In the genomic region with DNA sequence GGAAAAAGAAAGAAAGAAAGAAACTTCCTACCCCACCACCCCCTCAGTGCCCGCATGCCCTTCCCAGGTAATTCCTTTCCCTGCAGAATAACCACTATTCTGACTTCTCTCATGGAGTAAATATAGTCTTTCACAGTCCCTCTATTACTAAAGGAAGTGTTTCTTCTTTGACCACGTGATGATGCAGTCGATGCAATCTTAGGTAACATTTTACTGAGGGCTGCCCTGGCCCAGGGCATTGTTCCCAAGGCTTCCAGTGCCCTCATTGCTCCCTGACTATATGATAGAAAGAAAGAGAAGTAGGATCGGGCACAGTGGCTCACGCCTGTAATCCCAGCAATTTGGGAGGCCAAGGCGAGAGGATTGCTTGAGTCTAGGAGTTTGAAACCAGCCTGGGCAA, we compare ENCODE assay signal across 1 cellular context.
TF ChIP-seq lines count a peak whose summit lies in the region.

No MANE protein-coding gene starts in this region.

TF ChIP-seq in H1, 55 proteins besides CTCF, POLR2A, EP300 and RAD21:
- no peak for TF ChIP-seq BCL11A (IDR thresholded peaks at IDR 0.05; ENCODE audit: low read depth in 2 of 2, low read length in 2 of 2)
- no peak for TF ChIP-seq RFX5 (IDR thresholded peaks at IDR 0.05; ENCODE audit: borderline replicate concordance, low read depth, low read length)
- TF ChIP-seq HDAC6 (IDR thresholded peaks at IDR 0.05; ENCODE audit: low read depth, low read length): no peak
- no peak for TF ChIP-seq POU5F1 (IDR thresholded peaks at IDR 0.05; ENCODE audit: low read depth, low read length)
- no peak for TF ChIP-seq TBP (IDR thresholded peaks at IDR 0.05; ENCODE audit: low read depth, low read length)
- TF ChIP-seq JUN (IDR thresholded peaks at IDR 0.05; ENCODE audit: low read depth, low read length): no peak
- TF ChIP-seq MAFK (IDR thresholded peaks at IDR 0.05; ENCODE audit: low read depth, low read length): no peak
- TF ChIP-seq KDM1A (IDR thresholded peaks at IDR 0.05; ENCODE audit: borderline replicate concordance, low read length): no peak
- TF ChIP-seq SP1 (IDR thresholded peaks at IDR 0.05; ENCODE audit: low read depth, low read length): no peak
- no peak for TF ChIP-seq CBX5 (IDR thresholded peaks at IDR 0.05; ENCODE audit: low read depth, low read length)
- no peak for TF ChIP-seq NRF1 (IDR thresholded peaks at IDR 0.05; ENCODE audit: low read depth, low read length)
- TF ChIP-seq, protein P1, sequence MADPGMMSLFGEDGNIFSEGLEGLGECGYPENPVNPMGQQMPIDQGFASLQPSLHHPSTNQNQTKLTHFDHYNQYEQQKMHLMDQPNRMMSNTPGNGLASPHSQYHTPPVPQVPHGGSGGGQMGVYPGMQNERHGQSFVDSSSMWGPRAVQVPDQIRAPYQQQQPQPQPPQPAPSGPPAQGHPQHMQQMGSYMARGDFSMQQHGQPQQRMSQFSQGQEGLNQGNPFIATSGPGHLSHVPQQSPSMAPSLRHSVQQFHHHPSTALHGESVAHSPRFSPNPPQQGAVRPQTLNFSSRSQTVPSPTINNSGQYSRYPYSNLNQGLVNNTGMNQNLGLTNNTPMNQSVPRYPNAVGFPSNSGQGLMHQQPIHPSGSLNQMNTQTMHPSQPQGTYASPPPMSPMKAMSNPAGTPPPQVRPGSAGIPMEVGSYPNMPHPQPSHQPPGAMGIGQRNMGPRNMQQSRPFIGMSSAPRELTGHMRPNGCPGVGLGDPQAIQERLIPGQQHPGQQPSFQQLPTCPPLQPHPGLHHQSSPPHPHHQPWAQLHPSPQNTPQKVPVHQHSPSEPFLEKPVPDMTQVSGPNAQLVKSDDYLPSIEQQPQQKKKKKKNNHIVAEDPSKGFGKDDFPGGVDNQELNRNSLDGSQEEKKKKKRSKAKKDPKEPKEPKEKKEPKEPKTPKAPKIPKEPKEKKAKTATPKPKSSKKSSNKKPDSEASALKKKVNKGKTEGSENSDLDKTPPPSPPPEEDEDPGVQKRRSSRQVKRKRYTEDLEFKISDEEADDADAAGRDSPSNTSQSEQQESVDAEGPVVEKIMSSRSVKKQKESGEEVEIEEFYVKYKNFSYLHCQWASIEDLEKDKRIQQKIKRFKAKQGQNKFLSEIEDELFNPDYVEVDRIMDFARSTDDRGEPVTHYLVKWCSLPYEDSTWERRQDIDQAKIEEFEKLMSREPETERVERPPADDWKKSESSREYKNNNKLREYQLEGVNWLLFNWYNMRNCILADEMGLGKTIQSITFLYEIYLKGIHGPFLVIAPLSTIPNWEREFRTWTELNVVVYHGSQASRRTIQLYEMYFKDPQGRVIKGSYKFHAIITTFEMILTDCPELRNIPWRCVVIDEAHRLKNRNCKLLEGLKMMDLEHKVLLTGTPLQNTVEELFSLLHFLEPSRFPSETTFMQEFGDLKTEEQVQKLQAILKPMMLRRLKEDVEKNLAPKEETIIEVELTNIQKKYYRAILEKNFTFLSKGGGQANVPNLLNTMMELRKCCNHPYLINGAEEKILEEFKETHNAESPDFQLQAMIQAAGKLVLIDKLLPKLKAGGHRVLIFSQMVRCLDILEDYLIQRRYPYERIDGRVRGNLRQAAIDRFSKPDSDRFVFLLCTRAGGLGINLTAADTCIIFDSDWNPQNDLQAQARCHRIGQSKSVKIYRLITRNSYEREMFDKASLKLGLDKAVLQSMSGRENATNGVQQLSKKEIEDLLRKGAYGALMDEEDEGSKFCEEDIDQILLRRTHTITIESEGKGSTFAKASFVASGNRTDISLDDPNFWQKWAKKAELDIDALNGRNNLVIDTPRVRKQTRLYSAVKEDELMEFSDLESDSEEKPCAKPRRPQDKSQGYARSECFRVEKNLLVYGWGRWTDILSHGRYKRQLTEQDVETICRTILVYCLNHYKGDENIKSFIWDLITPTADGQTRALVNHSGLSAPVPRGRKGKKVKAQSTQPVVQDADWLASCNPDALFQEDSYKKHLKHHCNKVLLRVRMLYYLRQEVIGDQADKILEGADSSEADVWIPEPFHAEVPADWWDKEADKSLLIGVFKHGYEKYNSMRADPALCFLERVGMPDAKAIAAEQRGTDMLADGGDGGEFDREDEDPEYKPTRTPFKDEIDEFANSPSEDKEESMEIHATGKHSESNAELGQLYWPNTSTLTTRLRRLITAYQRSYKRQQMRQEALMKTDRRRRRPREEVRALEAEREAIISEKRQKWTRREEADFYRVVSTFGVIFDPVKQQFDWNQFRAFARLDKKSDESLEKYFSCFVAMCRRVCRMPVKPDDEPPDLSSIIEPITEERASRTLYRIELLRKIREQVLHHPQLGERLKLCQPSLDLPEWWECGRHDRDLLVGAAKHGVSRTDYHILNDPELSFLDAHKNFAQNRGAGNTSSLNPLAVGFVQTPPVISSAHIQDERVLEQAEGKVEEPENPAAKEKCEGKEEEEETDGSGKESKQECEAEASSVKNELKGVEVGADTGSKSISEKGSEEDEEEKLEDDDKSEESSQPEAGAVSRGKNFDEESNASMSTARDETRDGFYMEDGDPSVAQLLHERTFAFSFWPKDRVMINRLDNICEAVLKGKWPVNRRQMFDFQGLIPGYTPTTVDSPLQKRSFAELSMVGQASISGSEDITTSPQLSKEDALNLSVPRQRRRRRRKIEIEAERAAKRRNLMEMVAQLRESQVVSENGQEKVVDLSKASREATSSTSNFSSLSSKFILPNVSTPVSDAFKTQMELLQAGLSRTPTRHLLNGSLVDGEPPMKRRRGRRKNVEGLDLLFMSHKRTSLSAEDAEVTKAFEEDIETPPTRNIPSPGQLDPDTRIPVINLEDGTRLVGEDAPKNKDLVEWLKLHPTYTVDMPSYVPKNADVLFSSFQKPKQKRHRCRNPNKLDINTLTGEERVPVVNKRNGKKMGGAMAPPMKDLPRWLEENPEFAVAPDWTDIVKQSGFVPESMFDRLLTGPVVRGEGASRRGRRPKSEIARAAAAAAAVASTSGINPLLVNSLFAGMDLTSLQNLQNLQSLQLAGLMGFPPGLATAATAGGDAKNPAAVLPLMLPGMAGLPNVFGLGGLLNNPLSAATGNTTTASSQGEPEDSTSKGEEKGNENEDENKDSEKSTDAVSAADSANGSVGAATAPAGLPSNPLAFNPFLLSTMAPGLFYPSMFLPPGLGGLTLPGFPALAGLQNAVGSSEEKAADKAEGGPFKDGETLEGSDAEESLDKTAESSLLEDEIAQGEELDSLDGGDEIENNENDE (IDR thresholded peaks at IDR 0.05; ENCODE audit: insufficient replicate concordance, low read length): no peak
- no peak for TF ChIP-seq TAF1 (IDR thresholded peaks at IDR 0.05; ENCODE audit: low read depth, low read length)
- no peak for TF ChIP-seq JUND (IDR thresholded peaks at IDR 0.05; ENCODE audit: low read length)
